In genomic region chr18:77108821-77109692, GRCh38 we compare ENCODE assay signal across 10 cellular contexts. TPM values are rescaled to one million over a fixed set of nuclear protein-coding genes. Genes with fewer than 3 reads are reported as not detected.
DNase-seq lines count a peak whose midpoint lies in the region; ATAC-seq and TF ChIP-seq lines count a peak whose summit lies in the region.
"Had no signal": no experiment of that assay in that cellular context is flagged by ENCODE, and none has a peak within 500 bp of the region (broad histone marks: within the 10 kb centered on the region; RNA-seq: fewer than 3 reads in every experiment).

No MANE protein-coding gene starts in this region.

- TF ChIP-seq POLR2A in esophagus muscularis mucosa (IDR thresholded peaks at IDR 0.05; ENCODE audit: low read depth), result no peak
- TF ChIP-seq POLR2A in gastrocnemius medialis (IDR thresholded peaks at IDR 0.05), result no peak

- H3K4me1 ChIP-seq in Panc1 (ENCODE audit: control insufficient read depth, insufficient read depth, low read length) (peaks cover 100% of the 10 kb centered on the region), esophagus muscularis mucosa (peaks cover 32 to 55% (median 40%) of the 10 kb centered on the region in 4 donors), gastrocnemius medialis (peaks cover 55 to 56% of the 10 kb centered on the region in 2 donors)

- peaks cover 84% of the 10 kb centered on the region for H3K4me1 Mint-ChIP-seq in Calu3 (ENCODE audit: low read depth, unreplicated experiment)

- no peaks in the 10 kb centered on the region for H3K9me3 Mint-ChIP-seq in Calu3 (ENCODE audit: low read depth, unreplicated experiment)

- CTCF ChIA-PET in Calu3 (lab: Charles Lee) (no interaction called here), Panc1 (lab: Charles Lee) (no interaction called here)

- TF ChIP-seq EP300 in esophagus muscularis mucosa (IDR thresholded peaks at IDR 0.05), result no peak

- no peaks in the 10 kb centered on the region for H3K27me3 Mint-ChIP-seq in Calu3 (ENCODE audit: unreplicated experiment)

- H3K27me3 ChIP-seq in Panc1 (ENCODE audit: control insufficient read depth, insufficient read depth, low read length) (no peaks in the 10 kb centered on the region), esophagus muscularis mucosa (no peaks in the 10 kb centered on the region), gastrocnemius medialis (no peaks in the 10 kb centered on the region)

- H3K27ac ChIP-seq in Panc1 (ENCODE audit: low read length) (peak overlapping the region; percentile 95), esophagus muscularis mucosa (replicated peaks in 1 of 4) (peak overlapping the region; percentile 62 to 74 (median 67)), gastrocnemius medialis (peak overlapping the region; percentile 70 to 100 (median 92))

- H3K4me3 Mint-ChIP-seq in Calu3 (ENCODE audit: low read depth, unreplicated experiment), result no peak overlapping the region

- H3K36me3 ChIP-seq in Panc1 (ENCODE audit: control insufficient read depth, insufficient read depth, low read length), result no peaks in the 10 kb centered on the region
- peaks cover 0 to 4% (median 0%) of the 10 kb centered on the region in 4 donors for H3K36me3 ChIP-seq in esophagus muscularis mucosa
- H3K36me3 ChIP-seq in gastrocnemius medialis, result no peaks in the 10 kb centered on the region

- intact Hi-C loops in Calu3 (cut with micrococcal nuclease; ENCODE audit: unreplicated experiment), result no loop called here
- intact Hi-C loops in Panc1 (cut with micrococcal nuclease; ENCODE audit: unreplicated experiment), result no loop called here
- intact Hi-C loops in esophagus muscularis mucosa (cut with DNase I), result no loop called here
- intact Hi-C loops in gastrocnemius medialis (cut with DNase I; ENCODE audit: low total_unique reads), result no loop called here

- ATAC-seq in Panc1, result no peak
- no peak for ATAC-seq in gastrocnemius medialis
- no peak for ATAC-seq in HG02610 (IDR thresholded peaks at IDR 0.05; ENCODE audit: unreplicated experiment)
- ATAC-seq: esophagus mucosa had no signal

- H3K4me3 ChIP-seq in Panc1 (ENCODE audit: low read depth in 2 of 2, low read length in 2 of 2), result peak overlapping the region in 1 of 2 experiments; percentile 37; a peak in 2 of 4 replicates
- H3K4me3 ChIP-seq in esophagus muscularis mucosa, result peak overlapping the region in 1 of 4 donors; percentile 24
- H3K4me3 ChIP-seq in gastrocnemius medialis, result no peak overlapping the region

- DNase-seq in Calu3 (no peak), Panc1 (ENCODE audit: low read depth, low spot score) (no peak), esophagus muscularis mucosa (ENCODE audit: extremely low spot score) (no peak), gastrocnemius medialis (no peak), NCI-H82 treated with DMSO at 0.1 percent for 48 hours (lab: John Stamatoyannopoulos, UW; ENCODE audit: unreplicated experiment) (no peak), kidney tubule cell (ENCODE audit: low spot score) (no peak), HK-2 (ENCODE audit: unreplicated experiment) (no peak)
- DNase-seq: NCI-H1436 had no signal

- WGBS in esophagus muscularis mucosa, result 84% methylated on average over 6 of the region's 7 CpGs

- POLR2A ChIA-PET in Panc1 (lab: Charles Lee), result interaction anchor here (0.6 kb wide), 1 partner anchor 13 kb away, joined by 3 read pairs; no protein-coding TSS in a partner anchor

- H3K27ac Mint-ChIP-seq in Calu3 (ENCODE audit: unreplicated experiment), result peak overlapping the region; percentile 12

- H3K9me3 ChIP-seq in Panc1 (ENCODE audit: control insufficient read depth, insufficient read depth, low read depth, low read length) (no peaks in the 10 kb centered on the region), esophagus muscularis mucosa (no peaks in the 10 kb centered on the region), gastrocnemius medialis (no peaks in the 10 kb centered on the region)

- BruUV-seq in Calu3 (replicated peaks; lab: Mats Ljungman, UMichigan), result no TSS peak
- no TSS peak for BruUV-seq in Panc1 (replicated peaks; lab: Mats Ljungman, UMichigan)

- TF ChIP-seq CTCF in Calu3 (IDR thresholded peaks at IDR 0.05; ENCODE audit: unreplicated experiment) (no peak), Panc1 (IDR thresholded peaks at IDR 0.05) (no peak), esophagus muscularis mucosa (IDR thresholded peaks at IDR 0.05) (no peak), gastrocnemius medialis (IDR thresholded peaks at IDR 0.05 in 4 of 5, conservative IDR thresholded peaks at IDR 0.05 in 1 of 5) (no peak)

- in situ Hi-C loops in Panc1 (cut with HindIII; ENCODE audit: low pct_unique_long_range_greater_than_20kb, low sequenced_read_pairs), result no loop called here
- in situ Hi-C loops in gastrocnemius medialis (cut with MboI; ENCODE audit: low sequenced_read_pairs in 4 of 4), result no loop called here

- H3K36me3 Mint-ChIP-seq in Calu3 (ENCODE audit: insufficient read depth, unreplicated experiment), result peaks cover 88% of the 10 kb centered on the region

RNA-seq across cellular contexts. Expression of gene MBP, which starts 23.5 kb away (rescaled TPM):
- 221 and 257 TPM in 2 replicates for total RNA-seq in Calu3 (2022)
- total RNA-seq in Panc1 (2021; ENCODE audit: unreplicated experiment), result 88.8 TPM
- polyA plus RNA-seq in Panc1 (2012; ENCODE audit: insufficient read length), result 59.2 TPM
- total RNA-seq in esophagus muscularis mucosa, result 10 to 100 TPM; 21.9 to 31.3 (median 27.3) TPM
- 10 to 100 TPM; 28.6 to 55.0 (median 50.4) TPM for total RNA-seq in gastrocnemius medialis
